Comparison of ENCODE assay signal across 6 cellular contexts in the genomic region with DNA sequence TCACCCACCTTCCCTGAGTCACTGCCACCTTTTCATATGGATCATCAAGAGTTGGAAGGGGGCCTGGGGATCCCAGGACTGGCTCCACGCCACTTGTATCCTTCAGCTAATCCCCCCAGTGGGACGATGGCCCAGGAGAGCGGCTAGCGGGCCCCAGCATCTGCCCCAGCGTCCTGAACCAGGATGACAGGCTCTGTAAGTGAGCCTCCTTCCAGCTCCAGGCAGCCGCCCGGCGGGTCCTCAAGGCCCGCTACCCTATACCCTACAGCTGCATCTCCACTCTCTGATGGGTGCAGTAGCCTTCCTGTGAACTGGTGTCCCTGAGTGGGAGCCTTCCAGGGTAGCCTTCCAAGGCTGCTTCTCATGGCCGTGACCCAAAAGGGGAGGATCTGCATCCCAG.
"Had no signal": no experiment of that assay in that cellular context is flagged by ENCODE, and none has a peak within 500 bp of the region (broad histone marks: within the 10 kb centered on the region; RNA-seq: fewer than 3 reads in every experiment).

No MANE protein-coding gene starts in this region.

- ATAC-seq: HepG2 had no signal

- H3K4me1 Mint-ChIP-seq: IgD-negative memory B cell had no signal

- H3K27ac Mint-ChIP-seq: IgD-negative memory B cell had no signal

- DNase-seq: GOT3, H9, HCEC 1CT had no signal

- H3K4me3 Mint-ChIP-seq: H9, IgD-negative memory B cell had no signal

- H3K27ac ChIP-seq: HL-60 had no signal

- H3K36me3 Mint-ChIP-seq: IgD-negative memory B cell had no signal
